37 cellular contexts compared by ENCODE assay signal in the genomic region with DNA sequence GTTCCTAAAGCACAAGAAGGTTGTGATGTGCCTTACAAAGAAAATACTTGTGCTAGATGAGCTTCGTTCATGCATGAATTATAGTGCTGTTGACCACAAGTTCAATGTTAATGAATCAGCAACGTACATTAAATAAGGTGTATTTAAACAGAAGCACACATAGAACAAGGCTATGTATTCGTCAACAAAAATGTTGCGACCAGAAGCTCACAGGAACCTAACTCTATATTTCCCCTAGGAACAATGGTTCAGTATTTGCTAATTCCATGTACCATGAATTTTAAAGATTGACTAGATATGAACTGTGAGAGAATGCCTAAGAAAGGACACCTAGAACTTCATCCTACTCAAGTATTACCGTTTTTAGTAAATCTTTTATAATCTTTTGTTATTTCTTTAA.
"Had no signal": no experiment of that assay in that cellular context is flagged by ENCODE, and none has a peak within 500 bp of the region (broad histone marks: within the 10 kb centered on the region; RNA-seq: fewer than 3 reads in every experiment).

No MANE protein-coding gene starts in this region.

- H3K9me3 ChIP-seq: adrenal gland had no signal

- H3K27ac Mint-ChIP-seq: activated B cell treated with CpG ODN at 0.5 μM for 24 hours; activated CD4-positive, alpha-beta memory T cell treated with anti-CD3 and anti-CD28 coated beads for 36 hours; activated CD4-positive, alpha-beta T cell treated with anti-CD3 and anti-CD28 coated beads, Interleukin-2, amount 10 ng/mL, durations not matched to agents 24 days and 14 days; activated CD8-positive, alpha-beta T cell treated with anti-CD3 and anti-CD28 coated beads for 36 hours; activated naive CD4-positive, alpha-beta T cell treated with anti-CD3 and anti-CD28 coated beads for 36 hours; activated naive CD4-positive, alpha-beta T cell treated with anti-CD3 and anti-CD28 coated beads, Interleukin-2, amount 50 U/mL, for 72 hours; activated naive CD8-positive, alpha-beta T cell treated with anti-CD3 and anti-CD28 coated beads for 36 hours; activated T-cell treated with anti-CD3 and anti-CD28 coated beads, Interleukin-2, amount 50 U/mL, for 72 hours; activated T-helper 1 cell treated with anti-CD3 and anti-CD28 coated beads, Interleukin-12 subunit alpha, Interleukin-12 subunit beta, Interleukin-2, Interleukin-4 antibody, amounts not matched to agents 30 ng/mL and 10 ng/mL and 1 ng/mL, durations not matched to agents 14 hours and 24 hours and 36 hours; activated T-helper 17 cell treated with anti-CD3 and anti-CD28 coated beads, Interleukin-2, amount 50 U/mL, for 72 hours; brain; T-helper 1 cell treated with Interleukin-12 subunit alpha and Interleukin-12 subunit beta and Interleukin-4 antibody, amounts not matched to agents 30 μg/mL and 1 μg/mL, for 36 hours; T-helper 2 cell treated with Interferon-gamma antibody and Interleukin-4, amounts not matched to agents 5 μg/mL and 100 μg/mL, for 36 hours had no signal

- H3K4me3 ChIP-seq: adrenal gland, cardiac muscle cell had no signal

- H3K4me1 Mint-ChIP-seq: activated B cell treated with CpG ODN at 0.5 μM for 24 hours; activated CD4-positive, alpha-beta T cell treated with anti-CD3 and anti-CD28 coated beads, Interleukin-2, amount 10 ng/mL, durations not matched to agents 24 days and 14 days; activated naive CD8-positive, alpha-beta T cell treated with anti-CD3 and anti-CD28 coated beads for 36 hours; brain; central memory CD8-positive, alpha-beta T cell had no signal

- ATAC-seq: activated CD8-positive, alpha-beta T cell treated with anti-CD3 and anti-CD28 coated beads for 36 hours; activated naive CD4-positive, alpha-beta T cell treated with anti-CD3 and anti-CD28 coated beads, Interleukin-2, amount 50 U/mL, for 72 hours; activated T-cell treated with anti-CD3 and anti-CD28 coated beads, Interleukin-2, amount 50 U/mL, for 4 hours; activated T-cell treated with anti-CD3 and anti-CD28 coated beads, Interleukin-2, amount 50 U/mL, for 72 hours; activated T-helper 17 cell treated with anti-CD3 and anti-CD28 coated beads, Interleukin-2, amount 50 U/mL, for 72 hours had no signal

- H3K27me3 Mint-ChIP-seq: activated B cell treated with CpG ODN at 0.5 μM for 24 hours; activated CD4-positive, alpha-beta memory T cell treated with anti-CD3 and anti-CD28 coated beads for 36 hours; activated CD4-positive, alpha-beta T cell treated with anti-CD3 and anti-CD28 coated beads, Interleukin-2, amount 10 ng/mL, durations not matched to agents 24 days and 14 days; activated CD8-positive, alpha-beta T cell treated with anti-CD3 and anti-CD28 coated beads for 36 hours; activated naive CD8-positive, alpha-beta T cell treated with anti-CD3 and anti-CD28 coated beads for 36 hours; activated T-helper 17 cell treated with anti-CD3 and anti-CD28 coated beads, Interleukin-2, amount 50 U/mL, for 72 hours; central memory CD8-positive, alpha-beta T cell had no signal

- DNase-seq: activated B cell treated with CpG ODN at 0.5 μM for 24 hours; activated CD4-positive, alpha-beta memory T cell treated with anti-CD3 and anti-CD28 coated beads for 36 hours; activated CD4-positive, alpha-beta T cell treated with anti-CD3 and anti-CD28 coated beads for 4 hours; activated CD4-positive, alpha-beta T cell treated with anti-CD3 and anti-CD28 coated beads, Interleukin-2, amount 10 ng/mL, durations not matched to agents 24 days and 14 days; activated CD4-positive, alpha-beta T cell treated with anti-CD3 and anti-CD28 coated beads, Interleukin-2, amount 50 U/mL, for 1 hour; activated CD4-positive, alpha-beta T cell treated with anti-CD3 and anti-CD28 coated beads, Interleukin-2, amount 50 U/mL, for 4 hours; activated CD4-positive, CD25-positive, alpha-beta regulatory T cell treated with anti-CD3 and anti-CD28 coated beads, Interleukin-2, amount 50 U/mL, for 72 hours; activated CD8-positive, alpha-beta memory T cell treated with anti-CD3 and anti-CD28 coated beads, Interleukin-2, amount 50 U/mL, for 4 hours; activated CD8-positive, alpha-beta T cell treated with anti-CD3 and anti-CD28 coated beads for 36 hours; activated effector memory CD4-positive, alpha-beta T cell treated with anti-CD3 and anti-CD28 coated beads, Interleukin-2, amount 50 U/mL, for 16 hours; activated gamma-delta T cell treated with Interleukin-2 at 50 U/mL for 16 hours; activated naive CD4-positive, alpha-beta T cell; activated naive CD4-positive, alpha-beta T cell treated with anti-CD3 and anti-CD28 coated beads for 36 hours; activated naive CD4-positive, alpha-beta T cell treated with anti-CD3 and anti-CD28 coated beads, Interleukin-2, amount 50 U/mL, for 16 hours; activated naive CD8-positive, alpha-beta T cell treated with anti-CD3 and anti-CD28 coated beads for 36 hours; activated T-cell treated with anti-CD3 and anti-CD28 coated beads for 4 hours; activated T-cell treated with anti-CD3 and anti-CD28 coated beads, Interleukin-2, amount 50 U/mL, for 1 hour; activated T-cell treated with anti-CD3 and anti-CD28 coated beads, Interleukin-2, amount 50 U/mL, for 4 hours; activated T-cell treated with anti-CD3 and anti-CD28 coated beads, Interleukin-2, amount 50 U/mL, for 72 hours; adrenal gland; amniotic stem cell; aorta; caudate nucleus; cerebellar nuclear complex; T-helper 2 cell; T-helper 9 cell had no signal

- H3K27ac ChIP-seq: adrenal gland, cardiac muscle cell, VCaP had no signal

- H3K9me3 Mint-ChIP-seq: activated CD4-positive, alpha-beta T cell treated with anti-CD3 and anti-CD28 coated beads, Interleukin-2, amount 10 ng/mL, durations not matched to agents 24 days and 14 days; activated CD8-positive, alpha-beta T cell treated with anti-CD3 and anti-CD28 coated beads for 36 hours; activated T-cell treated with anti-CD3 and anti-CD28 coated beads, Interleukin-2, amount 50 U/mL, for 72 hours; activated T-helper 1 cell treated with anti-CD3 and anti-CD28 coated beads, Interleukin-12 subunit alpha, Interleukin-12 subunit beta, Interleukin-2, Interleukin-4 antibody, amounts not matched to agents 30 ng/mL and 10 ng/mL and 1 ng/mL, durations not matched to agents 14 hours and 24 hours and 36 hours; central memory CD8-positive, alpha-beta T cell; T-helper 1 cell treated with Interleukin-12 subunit alpha and Interleukin-12 subunit beta and Interleukin-4 antibody, amounts not matched to agents 30 μg/mL and 1 μg/mL, for 36 hours; T-helper 2 cell treated with Interferon-gamma antibody and Interleukin-4, amounts not matched to agents 5 μg/mL and 100 μg/mL, for 36 hours had no signal

- H3K36me3 ChIP-seq: cardiac muscle cell had no signal

- H3K27me3 ChIP-seq: adrenal gland, cardiac muscle cell had no signal

- FAIRE-seq: bronchial epithelial cell, TTC549 had no signal

- H3K4me3 Mint-ChIP-seq: activated B cell treated with CpG ODN at 0.5 μM for 24 hours; activated CD4-positive, alpha-beta memory T cell treated with anti-CD3 and anti-CD28 coated beads for 36 hours; activated CD4-positive, alpha-beta T cell treated with anti-CD3 and anti-CD28 coated beads, Interleukin-2, amount 10 ng/mL, durations not matched to agents 24 days and 14 days; activated CD8-positive, alpha-beta T cell treated with anti-CD3 and anti-CD28 coated beads for 36 hours; activated naive CD4-positive, alpha-beta T cell treated with anti-CD3 and anti-CD28 coated beads for 36 hours; activated naive CD8-positive, alpha-beta T cell treated with anti-CD3 and anti-CD28 coated beads for 36 hours; activated T-cell treated with anti-CD3 and anti-CD28 coated beads, Interleukin-2, amount 50 U/mL, for 4 hours; activated T-cell treated with anti-CD3 and anti-CD28 coated beads, Interleukin-2, amount 50 U/mL, for 72 hours; activated T-helper 1 cell treated with anti-CD3 and anti-CD28 coated beads, Interleukin-12 subunit alpha, Interleukin-12 subunit beta, Interleukin-2, Interleukin-4 antibody, amounts not matched to agents 30 ng/mL and 10 ng/mL and 1 ng/mL, durations not matched to agents 14 hours and 24 hours and 36 hours; activated T-helper 17 cell treated with anti-CD3 and anti-CD28 coated beads, Interleukin-2, amount 50 U/mL, for 72 hours; brain; central memory CD8-positive, alpha-beta T cell; T-helper 1 cell treated with Interleukin-12 subunit alpha and Interleukin-12 subunit beta and Interleukin-4 antibody, amounts not matched to agents 30 μg/mL and 1 μg/mL, for 36 hours; T-helper 2 cell treated with Interferon-gamma antibody and Interleukin-4, amounts not matched to agents 5 μg/mL and 100 μg/mL, for 36 hours had no signal
